ENCODE assay signal across 8 cellular contexts in genomic region chr22:38316340-38317236, GRCh38. TPM values are rescaled to one million over a fixed set of nuclear protein-coding genes. Genes with fewer than 3 reads are reported as not detected.
A peak's percentile ranks its signal among the peaks of the same experiment; 100 is the strongest.
DNase-seq lines count a peak whose midpoint lies in the region; ATAC-seq and TF ChIP-seq lines count a peak whose summit lies in the region.

No MANE protein-coding gene starts in this region.

- TF ChIP-seq CTCF in coronary artery (IDR thresholded peaks at IDR 0.05): no peak

- H3K4me3 ChIP-seq in coronary artery: peak overlapping the region; percentile 96

- DNase-seq in NCI-H345 (lab: John Stamatoyannopoulos, UW): peak; percentile 28
- DNase-seq in NCI-H345 treated with DMSO at 0.1 percent for 48 hours (lab: John Stamatoyannopoulos, UW; ENCODE audit: unreplicated experiment): no peak
- DNase-seq in M059J (ENCODE audit: low read depth): peak; percentile 44
- DNase-seq in activated CD4-positive, alpha-beta T cell treated with anti-CD3 and anti-CD28 coated beads for 48 hours: peak; percentile 56
- DNase-seq in coronary artery (ENCODE audit: low spot score): peak; percentile 86
- peak; percentile 52 for DNase-seq in kidney tubule cell (ENCODE audit: low spot score)
- DNase-seq in stimulated activated CD4-positive, alpha-beta T cell treated with anti-CD3 and anti-CD28 coated beads, Interleukin-12 subunit alpha, Interleukin-12 subunit beta, amount 100 ng/mL, for 4 hours: peak; percentile 38

- ATAC-seq in HG03025 (IDR thresholded peaks at IDR 0.05; ENCODE audit: low FRiP score, unreplicated experiment): no peak

- peak overlapping the region; percentile 97 to 99 for H3K27ac ChIP-seq in coronary artery

RNA-seq across cellular contexts. Expression of gene CSNK1E, which starts 0.6 kb away (rescaled TPM):
- 67.0 and 99.4 TPM in 2 replicates for total RNA-seq in M059J (2014; rRNA removed; shearing (Covaris generic))

RNA-seq across cellular contexts. Expression of gene TMEM184B, which starts 43.8 kb away (rescaled TPM):
- 51.0 and 90.7 TPM in 2 replicates for total RNA-seq in M059J (2014; rRNA removed; shearing (Covaris generic))
